Comparison of ENCODE assay signal across 23 cellular contexts in genomic region chr3:27614592-27614991, GRCh38.
DNase-seq lines count a peak whose midpoint lies in the region; ATAC-seq and TF ChIP-seq lines count a peak whose summit lies in the region.
"Had no signal": no experiment of that assay in that cellular context is flagged by ENCODE, and none has a peak within 500 bp of the region (broad histone marks: within the 10 kb centered on the region; RNA-seq: fewer than 3 reads in every experiment).

No MANE protein-coding gene starts in this region.

- H3K9ac ChIP-seq in endodermal cell (ENCODE audit: extremely low read depth, low read length, poor library complexity, severe bottlenecking) (no peak overlapping the region), mesendoderm (ENCODE audit: low read length) (no peak overlapping the region)

- H2AK5ac ChIP-seq in mesendoderm (ENCODE audit: low read length) = no peak overlapping the region

- H3K36me3 ChIP-seq in SJSA1 = no peaks in the 10 kb centered on the region
- H3K36me3 ChIP-seq in endodermal cell (ENCODE audit: control insufficient read depth, insufficient read depth, low read length) = no peaks in the 10 kb centered on the region
- no peaks in the 10 kb centered on the region for H3K36me3 ChIP-seq in mesendoderm (ENCODE audit: control insufficient read depth, insufficient read depth, low read length)

- no peak overlapping the region for H3K4me3 Mint-ChIP-seq in endodermal cell
- H3K4me3 Mint-ChIP-seq: CD8-positive, alpha-beta memory T cell; T-helper 1 cell treated with Interleukin-12 subunit alpha and Interleukin-12 subunit beta and Interleukin-4 antibody, amounts not matched to agents 30 μg/mL and 1 μg/mL, for 36 hours had no signal

- H3K4me3 ChIP-seq in SJSA1 = no peak overlapping the region
- H3K4me3 ChIP-seq in endodermal cell (ENCODE audit: low read length) = peak overlapping the region; percentile 29
- H3K4me3 ChIP-seq in mesendoderm (ENCODE audit: low read length) = no peak overlapping the region

- H3K4me2 ChIP-seq in mesendoderm (ENCODE audit: low read length) = no peak overlapping the region

- no peak overlapping the region for H2BK5ac ChIP-seq in mesendoderm (ENCODE audit: low read length)

- DNase-seq in NCI-H2171 treated with DMSO at 0.1 percent for 48 hours (lab: John Stamatoyannopoulos, UW) (peak; percentile 2), NCI-H2171 (lab: John Stamatoyannopoulos, UW) (no peak), SJSA1 (ENCODE audit: low read depth in 1 of 2, low spot score in 2 of 2) (peak in 1 of 2 experiments; percentile 45), endodermal cell (no peak), mesendoderm (no peak), NCI-H446 treated with DMSO at 0.1 percent for 48 hours (lab: John Stamatoyannopoulos, UW) (no peak)
- DNase-seq: 8988T; AML-193; Calu3; CD8-positive, alpha-beta memory T cell; DMS53; GF-D8; Karpas-422; NCI-H1436; NCI-H187 treated with DMSO at 0.1 percent for 48 hours; NCI-H524; NCI-H774; NK-92 treated with Interleukin-12 subunit alpha and Interleukin-12 subunit beta, amount 100 ng/mL, for 24 hours had no signal

- WGBS in endodermal cell (ENCODE audit: insufficient coverage in 1 of 2, insufficient read length in 1 of 2), 2 experiments = 78 to 90% methylated on average over 3 to 4 of the region's 4 CpGs
- no CpG with 5 or more reads among the region's 4 CpGs for WGBS in mesendoderm (ENCODE audit: extremely low coverage, insufficient coverage, low lambda C conversion rate)

- TF ChIP-seq CTCF in endodermal cell (conservative IDR thresholded peaks at IDR 0.05) = no peak

- H3K23ac ChIP-seq in mesendoderm (ENCODE audit: low read length) = no peak overlapping the region

- H3K36me3 Mint-ChIP-seq in endodermal cell (ENCODE audit: low read depth) = peaks cover 2% of the 10 kb centered on the region

- peak overlapping the region; percentile 22; the same call in 1 of the 2 replicates for H3K27ac ChIP-seq in SJSA1
- no peak overlapping the region for H3K27ac ChIP-seq in endodermal cell (ENCODE audit: low read depth, low read length)
- H3K27ac ChIP-seq in mesendoderm (ENCODE audit: low read depth, low read length) = no peak overlapping the region
- H3K27ac ChIP-seq: C4-2B had no signal

- no peak overlapping the region for H3K56ac ChIP-seq in mesendoderm (ENCODE audit: low read length)

- H3K18ac ChIP-seq in mesendoderm (ENCODE audit: low read length) = no peak overlapping the region

- H3K4me1 ChIP-seq in SJSA1 (replicated peaks) (peaks cover 42% of the 10 kb centered on the region), endodermal cell (ENCODE audit: control insufficient read depth, insufficient read depth, low read length) (no peaks in the 10 kb centered on the region), mesendoderm (ENCODE audit: control insufficient read depth, low read depth, low read length) (no peaks in the 10 kb centered on the region)

- no peak overlapping the region for H4K8ac ChIP-seq in mesendoderm (ENCODE audit: low read depth, low read length)

- no peak overlapping the region for H3K27ac Mint-ChIP-seq in endodermal cell
- H3K27ac Mint-ChIP-seq: CD8-positive, alpha-beta memory T cell; T-helper 1 cell treated with Interleukin-12 subunit alpha and Interleukin-12 subunit beta and Interleukin-4 antibody, amounts not matched to agents 30 μg/mL and 1 μg/mL, for 36 hours had no signal

- no peaks in the 10 kb centered on the region for H3K79me2 ChIP-seq in mesendoderm (ENCODE audit: control insufficient read depth, insufficient read depth, low read length)

- no peak overlapping the region for H2BK120ac ChIP-seq in mesendoderm (ENCODE audit: low read depth, low read length)

- H3K4ac ChIP-seq in mesendoderm (ENCODE audit: low read depth, low read length) = no peak overlapping the region

- no peak overlapping the region for H2BK15ac ChIP-seq in mesendoderm (replicated peaks; ENCODE audit: low read depth)

- no peak overlapping the region for H4K5ac ChIP-seq in mesendoderm (ENCODE audit: low read length)

- H3K9me3 ChIP-seq in SJSA1 (replicated peaks) (peaks cover 4% of the 10 kb centered on the region), endodermal cell (ENCODE audit: control insufficient read depth, low read length) (peaks cover 22% of the 10 kb centered on the region)

- peaks cover 5% of the 10 kb centered on the region for H3K4me1 Mint-ChIP-seq in endodermal cell
- H3K4me1 Mint-ChIP-seq: CD8-positive, alpha-beta memory T cell had no signal

- ATAC-seq in HG03108 (IDR thresholded peaks at IDR 0.05; ENCODE audit: unreplicated experiment) = no peak
- no peak for ATAC-seq in HG03025 (IDR thresholded peaks at IDR 0.05; ENCODE audit: low FRiP score, unreplicated experiment)
- ATAC-seq: Right ventricle myocardium inferior had no signal

- H3K27me3 ChIP-seq in SJSA1 (replicated peaks) (no peaks in the 10 kb centered on the region), endodermal cell (ENCODE audit: control insufficient read depth, insufficient read depth, low read length, poor library complexity, severe bottlenecking) (no peaks in the 10 kb centered on the region), mesendoderm (ENCODE audit: insufficient read depth, low read length, poor library complexity) (no peaks in the 10 kb centered on the region)

- no peaks in the 10 kb centered on the region for H3K27me3 Mint-ChIP-seq in endodermal cell (ENCODE audit: insufficient read depth)

- H3K9me3 Mint-ChIP-seq in endodermal cell = peaks cover 20% of the 10 kb centered on the region

- no peaks in the 10 kb centered on the region for H3K79me1 ChIP-seq in mesendoderm (ENCODE audit: low read length)
